In genomic region chr7:95433952-95434351, GRCh38 we compare ENCODE assay signal across 1 cellular context.
TF ChIP-seq lines count a peak whose summit lies in the region.

No MANE protein-coding gene starts in this region.

TF ChIP-seq in endothelial cell of umbilical vein, 7 proteins besides CTCF, POLR2A, EP300 and RAD21:
- TF ChIP-seq FOS (IDR thresholded peaks at IDR 0.05; ENCODE audit: borderline replicate concordance, insufficient read depth, low read length) = no peak
- TF ChIP-seq GATA2 (IDR thresholded peaks at IDR 0.05; ENCODE audit: insufficient read depth, insufficient read length, low read depth, low read length) = no peak
- TF ChIP-seq POLR2AphosphoS5 (IDR thresholded peaks at IDR 0.05; ENCODE audit: insufficient read depth, low read depth, low read length) = no peak
- no peak for TF ChIP-seq MAX (IDR thresholded peaks at IDR 0.05; ENCODE audit: insufficient read depth, insufficient read length)
- TF ChIP-seq JUN (IDR thresholded peaks at IDR 0.05; ENCODE audit: borderline replicate concordance, insufficient read depth, insufficient read length, low read depth) = no peak
- TF ChIP-seq MYC (IDR thresholded peaks at IDR 0.05; ENCODE audit: low read depth, low read length) = no peak
- no peak for TF ChIP-seq EZH2 (IDR thresholded peaks at IDR 0.05; ENCODE audit: borderline replicate concordance, low read depth, low read length, severe bottlenecking)
